Comparison of ENCODE assay signal across 14 cellular contexts in the genomic region with DNA sequence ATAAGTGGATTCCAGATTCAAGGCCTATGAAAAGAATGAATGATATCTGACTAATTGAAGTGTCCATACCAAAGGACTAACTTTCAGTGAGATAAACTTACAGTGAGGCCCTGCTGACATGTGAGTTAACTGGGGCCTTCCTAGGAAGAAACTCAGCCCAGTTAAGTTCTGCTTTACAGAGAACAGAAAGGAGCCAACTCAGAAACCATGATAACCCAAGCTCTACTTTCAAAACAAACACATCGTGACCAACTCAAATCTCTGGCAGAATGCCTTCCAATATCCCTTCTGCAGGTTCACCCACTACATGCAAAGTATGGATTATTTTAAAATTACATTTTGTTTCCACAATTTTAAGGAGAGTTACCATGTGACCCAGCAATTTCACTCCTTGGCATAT.
DNase-seq lines count a peak whose midpoint lies in the region; ATAC-seq and TF ChIP-seq lines count a peak whose summit lies in the region.
"Had no signal": no experiment of that assay in that cellular context is flagged by ENCODE, and none has a peak within 500 bp of the region (broad histone marks: within the 10 kb centered on the region; RNA-seq: fewer than 3 reads in every experiment).

No MANE protein-coding gene starts in this region.

- whole genome bisulfite sequencing in prostate gland, result 27% methylated on average over 1 of the region's 1 CpG

- no peak for TF ChIP-seq CTCF in prostate gland (IDR thresholded peaks at IDR 0.05)

- no peaks in the 10 kb centered on the region for H3K9me3 Mint-ChIP-seq in activated CD4-positive, alpha-beta memory T cell treated with anti-CD3 and anti-CD28 coated beads for 36 hours
- peaks cover 5% of the 10 kb centered on the region for H3K9me3 Mint-ChIP-seq in activated CD4-positive, alpha-beta memory T cell treated with anti-CD3 and anti-CD28 coated beads, Interleukin-2, amount 10 ng/mL, durations not matched to agents 7 days and 5 days
- no peaks in the 10 kb centered on the region for H3K9me3 Mint-ChIP-seq in stimulated activated naive B cell treated with anti-CD40 and anti-IgM and Interleukin-4, amounts not matched to agents 10 μg/mL and 1 μg/mL and 100 μg/mL, for 72 hours
- H3K9me3 Mint-ChIP-seq: naive B cell had no signal

- H3K9me3 ChIP-seq in prostate gland, result no peaks in the 10 kb centered on the region
- H3K9me3 ChIP-seq: lower lobe of right lung, tibial nerve had no signal

- H3K27me3 Mint-ChIP-seq in activated CD4-positive, alpha-beta memory T cell treated with anti-CD3 and anti-CD28 coated beads for 36 hours, result no peaks in the 10 kb centered on the region
- H3K27me3 Mint-ChIP-seq in activated CD4-positive, alpha-beta memory T cell treated with anti-CD3 and anti-CD28 coated beads, Interleukin-2, amount 10 ng/mL, durations not matched to agents 7 days and 5 days, result no peaks in the 10 kb centered on the region
- H3K27me3 Mint-ChIP-seq in stimulated activated naive B cell treated with anti-CD40 and anti-IgM and Interleukin-4, amounts not matched to agents 10 μg/mL and 1 μg/mL and 100 μg/mL, for 72 hours, result no peaks in the 10 kb centered on the region
- H3K27me3 Mint-ChIP-seq: naive B cell had no signal

- ATAC-seq in GM21619 (IDR thresholded peaks at IDR 0.05; ENCODE audit: unreplicated experiment), result peak; percentile 41
- ATAC-seq in stimulated activated naive B cell treated with anti-CD40 and anti-IgM and Interleukin-4, amounts not matched to agents 10 μg/mL and 1 μg/mL and 100 μg/mL, for 72 hours (replicated peaks), result peak; percentile 75 to 82

- CTCF ChIA-PET in activated CD4-positive, alpha-beta memory T cell treated with anti-CD3 and anti-CD28 coated beads for 36 hours (lab: Charles Lee), result interaction anchor here (0.8 to 0.9 kb wide), 2 partner anchors 201 to 203 kb away, joined by 3 to 4 read pairs; no protein-coding TSS in a partner anchor
- CTCF ChIA-PET in activated CD4-positive, alpha-beta memory T cell treated with anti-CD3 and anti-CD28 coated beads, Interleukin-2, amount 10 ng/mL, durations not matched to agents 7 days and 5 days (lab: Charles Lee), result no interaction called here

- H3K4me1 ChIP-seq in prostate gland (replicated peaks), result no peaks in the 10 kb centered on the region
- H3K4me1 ChIP-seq: lower lobe of right lung had no signal

- no peak overlapping the region for H3K4me3 ChIP-seq in prostate gland
- H3K4me3 ChIP-seq: lower lobe of right lung, skin epidermis, tibial nerve had no signal

- no peaks in the 10 kb centered on the region for H3K36me3 ChIP-seq in prostate gland

- no peaks in the 10 kb centered on the region for H3K27me3 ChIP-seq in prostate gland (replicated peaks; ENCODE audit: insufficient read depth)
- H3K27me3 ChIP-seq: tibial nerve had no signal

- H3K27ac ChIP-seq in prostate gland, result no peak overlapping the region
- H3K27ac ChIP-seq: C4-2B, lower lobe of right lung, skin epidermis, tibial nerve had no signal

- H3K36me3 Mint-ChIP-seq in activated CD4-positive, alpha-beta memory T cell treated with anti-CD3 and anti-CD28 coated beads for 36 hours, result peaks cover 56% of the 10 kb centered on the region
- peaks cover 43% of the 10 kb centered on the region for H3K36me3 Mint-ChIP-seq in activated CD4-positive, alpha-beta memory T cell treated with anti-CD3 and anti-CD28 coated beads, Interleukin-2, amount 10 ng/mL, durations not matched to agents 7 days and 5 days (ENCODE audit: low read depth)
- H3K36me3 Mint-ChIP-seq in stimulated activated naive B cell treated with anti-CD40 and anti-IgM and Interleukin-4, amounts not matched to agents 10 μg/mL and 1 μg/mL and 100 μg/mL, for 72 hours, result peaks cover 27 to 62% of the 10 kb centered on the region in 2 donors

- TF ChIP-seq POLR2A in prostate gland (IDR thresholded peaks at IDR 0.05), result no peak

- POLR2A ChIA-PET in activated CD4-positive, alpha-beta memory T cell treated with anti-CD3 and anti-CD28 coated beads for 36 hours (lab: Charles Lee), result interaction anchor here (0.9 to 1.2 kb wide), 3 partner anchors 59 to 79 kb away, joined by 3 to 4 read pairs (median 4); no protein-coding TSS in a partner anchor
- POLR2A ChIA-PET in activated CD4-positive, alpha-beta memory T cell treated with anti-CD3 and anti-CD28 coated beads, Interleukin-2, amount 10 ng/mL, durations not matched to agents 7 days and 5 days (lab: Charles Lee), result no interaction called here

- H3K27ac Mint-ChIP-seq in activated CD4-positive, alpha-beta memory T cell treated with anti-CD3 and anti-CD28 coated beads for 36 hours, result peak overlapping the region; percentile 59
- H3K27ac Mint-ChIP-seq in activated CD4-positive, alpha-beta memory T cell treated with anti-CD3 and anti-CD28 coated beads, Interleukin-2, amount 10 ng/mL, durations not matched to agents 7 days and 5 days, result no peak overlapping the region
- peak overlapping the region; percentile 79 for H3K27ac Mint-ChIP-seq in stimulated activated naive B cell treated with anti-CD40 and anti-IgM and Interleukin-4, amounts not matched to agents 10 μg/mL and 1 μg/mL and 100 μg/mL, for 72 hours

- intact Hi-C loops in activated CD4-positive, alpha-beta memory T cell treated with anti-CD3 and anti-CD28 coated beads for 36 hours (cut with micrococcal nuclease), result loop anchor here (1.0 to 5.0 kb wide), 3 partner anchors 48 to 76 kb away; no protein-coding TSS in a partner anchor
- intact Hi-C loops in prostate gland (cut with DNase I), result loop anchor here (5.0 kb wide), 1 partner anchor 202 kb away; no protein-coding TSS in a partner anchor

- peaks cover 49% of the 10 kb centered on the region for H3K4me1 Mint-ChIP-seq in activated CD4-positive, alpha-beta memory T cell treated with anti-CD3 and anti-CD28 coated beads for 36 hours (ENCODE audit: low read depth)
- peaks cover 37% of the 10 kb centered on the region for H3K4me1 Mint-ChIP-seq in activated CD4-positive, alpha-beta memory T cell treated with anti-CD3 and anti-CD28 coated beads, Interleukin-2, amount 10 ng/mL, durations not matched to agents 7 days and 5 days
- peaks cover 41 to 61% of the 10 kb centered on the region in 2 donors for H3K4me1 Mint-ChIP-seq in stimulated activated naive B cell treated with anti-CD40 and anti-IgM and Interleukin-4, amounts not matched to agents 10 μg/mL and 1 μg/mL and 100 μg/mL, for 72 hours

- DNase-seq in activated CD4-positive, alpha-beta memory T cell treated with anti-CD3 and anti-CD28 coated beads for 36 hours, result no peak
- DNase-seq in activated CD4-positive, alpha-beta memory T cell treated with anti-CD3 and anti-CD28 coated beads, Interleukin-2, amount 10 ng/mL, durations not matched to agents 7 days and 5 days, result no peak
- DNase-seq in OCI-M1 (lab: John Stamatoyannopoulos, UW) (peak; percentile 13), prostate gland (ENCODE audit: low spot score) (no peak), hippocampal formation (lab: John Stamatoyannopoulos, UW) (no peak)
- DNase-seq in stimulated activated naive B cell treated with anti-CD40 and anti-IgM and Interleukin-4, amounts not matched to agents 10 μg/mL and 1 μg/mL and 100 μg/mL, for 72 hours, result no peak
- no peak for DNase-seq in activated CD8-positive, alpha-beta memory T cell treated with anti-CD3 and anti-CD28 coated beads, Interleukin-2, amount 50 U/mL, for 4 hours
- DNase-seq: activated CD8-positive, alpha-beta memory T cell treated with anti-CD3 and anti-CD28 coated beads for 24 hours; lower lobe of right lung; naive B cell had no signal

- no peak overlapping the region for H3K4me3 Mint-ChIP-seq in activated CD4-positive, alpha-beta memory T cell treated with anti-CD3 and anti-CD28 coated beads for 36 hours
- no peak overlapping the region for H3K4me3 Mint-ChIP-seq in activated CD4-positive, alpha-beta memory T cell treated with anti-CD3 and anti-CD28 coated beads, Interleukin-2, amount 10 ng/mL, durations not matched to agents 7 days and 5 days
- no peak overlapping the region for H3K4me3 Mint-ChIP-seq in stimulated activated naive B cell treated with anti-CD40 and anti-IgM and Interleukin-4, amounts not matched to agents 10 μg/mL and 1 μg/mL and 100 μg/mL, for 72 hours
- H3K4me3 Mint-ChIP-seq: naive B cell had no signal
